18 cellular contexts compared by ENCODE assay signal in genomic region chr10:92111336-92111939, GRCh38.
A peak's percentile ranks its signal among the peaks of the same experiment; 100 is the strongest.
DNase-seq lines count a peak whose midpoint lies in the region; ATAC-seq and TF ChIP-seq lines count a peak whose summit lies in the region.
"Had no signal": no experiment of that assay in that cellular context is flagged by ENCODE, and none has a peak within 500 bp of the region (broad histone marks: within the 10 kb centered on the region; RNA-seq: fewer than 3 reads in every experiment).

No MANE protein-coding gene starts in this region.

- H3K4me3 ChIP-seq in mesendoderm (ENCODE audit: low read length) (no peak overlapping the region), H7 (ENCODE audit: insufficient read depth, low read depth, low read length) (no peak overlapping the region)
- H3K4me3 ChIP-seq: BLaER1 treated with 17β-estradiol and CSF1 and Interleukin-3, amounts not matched to agents 10 nM and 100 nM; HAP-1; PC-9 had no signal

- no peaks in the 10 kb centered on the region for H3K36me3 ChIP-seq in mesendoderm (ENCODE audit: control insufficient read depth, insufficient read depth, low read length)
- no peaks in the 10 kb centered on the region for H3K36me3 ChIP-seq in H7 (replicated peaks; ENCODE audit: control insufficient read depth, insufficient read depth, low read length)
- H3K36me3 ChIP-seq: HAP-1 had no signal

- no peak overlapping the region for H2BK5ac ChIP-seq in mesendoderm (ENCODE audit: low read length)

- no peak overlapping the region for H3K56ac ChIP-seq in mesendoderm (ENCODE audit: low read length)

- no peak overlapping the region for H2BK15ac ChIP-seq in mesendoderm (replicated peaks; ENCODE audit: low read depth)

- H3K27me3 ChIP-seq in mesendoderm (ENCODE audit: insufficient read depth, low read length, poor library complexity) (no peaks in the 10 kb centered on the region), H7 (ENCODE audit: control insufficient read depth, insufficient read depth, low read length) (no peaks in the 10 kb centered on the region)
- H3K27me3 ChIP-seq: BLaER1 treated with 17β-estradiol and CSF1 and Interleukin-3, amounts not matched to agents 10 nM and 100 nM had no signal

- no peak overlapping the region for H3K4ac ChIP-seq in mesendoderm (ENCODE audit: low read depth, low read length)

- DNase-seq in DMS 273 (lab: John Stamatoyannopoulos, UW; ENCODE audit: unreplicated experiment) = peak; percentile 52
- no peak for DNase-seq in DMS 273 treated with DMSO at 0.1 percent for 48 hours (lab: John Stamatoyannopoulos, UW)
- peak; percentile 32 for DNase-seq in RPMI8226
- DNase-seq in left lobe of liver (ENCODE audit: low spot score) = peak; percentile 46
- no peak for DNase-seq in HEK293T (ENCODE audit: extremely low spot score)
- no peak for DNase-seq in mesendoderm
- DNase-seq in 8988T = no peak
- no peak for DNase-seq in H7
- DNase-seq: KG1; NCI-H1417; NCI-H2029; NK-92 treated with Interleukin-12 subunit alpha and Interleukin-12 subunit beta, amount 100 ng/mL, for 24 hours; PC-9; SHP77 had no signal

- H3K4me1 ChIP-seq in mesendoderm (ENCODE audit: control insufficient read depth, low read depth, low read length) = peaks cover 2% of the 10 kb centered on the region
- H3K4me1 ChIP-seq: HAP-1 had no signal

- H2BK120ac ChIP-seq in mesendoderm (ENCODE audit: low read depth, low read length) = no peak overlapping the region

- no peak overlapping the region for H2AK5ac ChIP-seq in mesendoderm (ENCODE audit: low read length)

- no peak overlapping the region for H4K5ac ChIP-seq in mesendoderm (ENCODE audit: low read length)

- no peak overlapping the region for H3K23ac ChIP-seq in mesendoderm (ENCODE audit: low read length)

- no peaks in the 10 kb centered on the region for H3K79me2 ChIP-seq in mesendoderm (ENCODE audit: control insufficient read depth, insufficient read depth, low read length)

- no peaks in the 10 kb centered on the region for H3K79me1 ChIP-seq in mesendoderm (ENCODE audit: low read length)

- no peak overlapping the region for H3K9ac ChIP-seq in mesendoderm (ENCODE audit: low read length)
- H3K9ac ChIP-seq: BLaER1 treated with 17β-estradiol and CSF1 and Interleukin-3, amounts not matched to agents 10 nM and 100 nM had no signal

- peak; percentile 22 for ATAC-seq in left lobe of liver
- ATAC-seq: SK-N-SH treated with all-trans-retinoic acid at 6 μM for 48 hours had no signal

- H3K27ac ChIP-seq in mesendoderm (ENCODE audit: low read depth, low read length) = no peak overlapping the region
- H3K27ac ChIP-seq: 22Rv1; BLaER1 treated with 17β-estradiol and CSF1 and Interleukin-3, amounts not matched to agents 10 nM and 100 nM; PC-9 had no signal

- H4K8ac ChIP-seq in mesendoderm (ENCODE audit: low read depth, low read length) = no peak overlapping the region

- CTCF ChIA-PET in HEK293T (lab: Yijun Ruan, JAX) = no interaction called here

- no peak overlapping the region for H3K18ac ChIP-seq in mesendoderm (ENCODE audit: low read length)

- no peak overlapping the region for H3K4me2 ChIP-seq in mesendoderm (ENCODE audit: low read length)
- H3K4me2 ChIP-seq: PC-9 had no signal

- POLR2A ChIA-PET in HEK293T (lab: Yijun Ruan, JAX) = no interaction called here

TF ChIP-seq in HEK293T, 16 proteins besides CTCF, POLR2A, EP300 and RAD21:
- TF ChIP-seq PKNOX1 (IDR thresholded peaks at IDR 0.05) (no peak), HDGF (IDR thresholded peaks at IDR 0.05; ENCODE audit: borderline replicate concordance) (no peak), NFRKB (IDR thresholded peaks at IDR 0.05) (no peak), L3MBTL2 (conservative IDR thresholded peaks at IDR 0.05) (no peak)

Comparison
In these comparisons a context has a peak if more than half of its experiments do, and no peak if none do; other contexts are left out.
1. DNase-seq: peak in DMS 273 (single experiment), RPMI8226 (single experiment) and left lobe of liver (single experiment); none in DMS 273 treated with DMSO at 0.1 percent for 48 hours (single experiment), HEK293T (single experiment), mesendoderm (single experiment), 8988T (single experiment) and H7 (single experiment).